Comparison of ENCODE assay signal across 21 cellular contexts in the genomic region with DNA sequence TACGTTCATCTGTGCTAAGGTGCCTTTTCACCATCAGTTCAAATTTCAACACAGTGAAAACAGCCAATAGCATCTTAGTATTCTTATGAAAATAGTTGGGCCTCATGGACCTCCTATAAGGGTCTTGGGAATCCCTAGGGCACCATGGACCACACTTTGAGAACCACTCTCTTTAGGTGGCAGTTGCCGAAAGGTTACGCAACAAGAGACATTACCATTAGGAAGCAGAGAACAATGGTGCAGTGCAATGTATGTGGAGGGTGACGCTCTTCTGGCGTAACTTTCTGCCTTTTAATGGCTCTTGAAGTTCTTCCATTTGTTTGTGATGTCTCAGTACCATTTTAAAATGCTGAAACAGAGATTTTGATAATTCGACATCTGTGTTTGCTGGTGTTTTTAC.
"Had no signal": no experiment of that assay in that cellular context is flagged by ENCODE, and none has a peak within 500 bp of the region (broad histone marks: within the 10 kb centered on the region; RNA-seq: fewer than 3 reads in every experiment).

No MANE protein-coding gene starts in this region.

- H3K27ac ChIP-seq: brain microvascular endothelial cell, cardiac muscle cell, KMS-11, PC-9 had no signal

- H3K4me3 ChIP-seq: cardiac muscle cell, PC-9 had no signal

- DNase-seq: activated CD4-positive, alpha-beta T cell treated with anti-CD3 and anti-CD28 coated beads for 4 hours; activated CD4-positive, alpha-beta T cell treated with anti-CD3 and anti-CD28 coated beads, Interleukin-2, amount 50 U/mL, for 4 hours; activated CD8-positive, alpha-beta memory T cell treated with anti-CD3 and anti-CD28 coated beads for 24 hours; activated effector memory CD4-positive, alpha-beta T cell treated with anti-CD3 and anti-CD28 coated beads, Interleukin-2, amount 50 U/mL, for 16 hours; activated naive CD4-positive, alpha-beta T cell treated with Interleukin-2 at 50 U/mL for 16 hours; activated T-cell treated with anti-CD3 and anti-CD28 coated beads, Interleukin-2, amount 50 U/mL, for 4 hours; brain microvascular endothelial cell; NCI-H1092 treated with DMSO at 0.1 percent for 48 hours; NCI-H1417 treated with DMSO at 0.1 percent for 48 hours; NCI-H1694; NCI-H2029; NCI-H2107; NCI-H510A treated with DMSO at 0.1 percent for 48 hours; NCI-H69; NK-92 treated with Interleukin-12 subunit alpha and Interleukin-12 subunit beta, amount 100 ng/mL, for 24 hours; PC-9; SHP77 treated with DMSO at 0.1 percent for 48 hours had no signal

- H3K4me3 Mint-ChIP-seq: activated naive CD8-positive, alpha-beta T cell; activated T-cell treated with anti-CD3 and anti-CD28 coated beads, Interleukin-2, amount 50 U/mL, for 4 hours; T-helper 1 cell treated with Interleukin-12 subunit alpha and Interleukin-12 subunit beta and Interleukin-4 antibody, amounts not matched to agents 30 μg/mL and 1 μg/mL, for 36 hours had no signal

- H3K27me3 Mint-ChIP-seq: activated naive CD8-positive, alpha-beta T cell had no signal

- H3K27me3 ChIP-seq: brain microvascular endothelial cell, cardiac muscle cell had no signal

- H3K9me3 Mint-ChIP-seq: activated T-cell treated with anti-CD3 and anti-CD28 coated beads, Interleukin-2, amount 50 U/mL, for 4 hours; T-helper 1 cell treated with Interleukin-12 subunit alpha and Interleukin-12 subunit beta and Interleukin-4 antibody, amounts not matched to agents 30 μg/mL and 1 μg/mL, for 36 hours had no signal

- H3K27ac Mint-ChIP-seq: activated naive CD8-positive, alpha-beta T cell; T-helper 1 cell treated with Interleukin-12 subunit alpha and Interleukin-12 subunit beta and Interleukin-4 antibody, amounts not matched to agents 30 μg/mL and 1 μg/mL, for 36 hours had no signal

- H3K36me3 ChIP-seq: brain microvascular endothelial cell, cardiac muscle cell had no signal
